In the genomic region with DNA sequence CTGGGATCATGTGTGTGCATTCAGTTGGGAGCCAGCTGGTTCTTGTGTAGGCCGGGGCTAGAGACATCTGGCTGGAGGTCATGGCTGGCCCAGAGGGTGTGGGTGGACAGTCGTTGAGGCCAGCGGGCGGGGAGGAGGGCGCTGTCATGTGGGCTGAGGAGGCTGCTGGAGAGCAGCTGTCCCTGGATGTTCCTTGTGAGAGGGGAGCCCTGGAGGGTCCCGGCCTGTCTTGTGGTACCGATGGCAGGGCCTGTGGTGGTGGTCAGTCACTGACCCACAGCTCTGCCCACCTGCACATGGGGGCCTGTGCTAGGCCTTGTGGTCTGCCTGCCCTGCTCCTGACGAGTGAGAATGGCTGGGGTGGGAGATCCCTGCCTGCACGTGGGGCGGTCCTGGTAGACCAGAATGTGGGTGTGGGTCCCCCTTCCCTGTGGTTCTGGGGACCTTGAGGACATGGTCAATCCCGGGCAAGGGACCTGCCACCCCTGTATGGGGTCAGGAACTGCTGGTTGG, we compare ENCODE assay signal across 13 cellular contexts. TPM values are rescaled to one million over a fixed set of nuclear protein-coding genes. Genes with fewer than 3 reads are reported as not detected.
A peak's percentile ranks its signal among the peaks of the same experiment; 100 is the strongest.
DNase-seq lines count a peak whose midpoint lies in the region; ATAC-seq and TF ChIP-seq lines count a peak whose summit lies in the region.
"Had no signal": no experiment of that assay in that cellular context is flagged by ENCODE, and none has a peak within 500 bp of the region (broad histone marks: within the 10 kb centered on the region; RNA-seq: fewer than 3 reads in every experiment).

No MANE protein-coding gene starts in this region.

- POLR2A ChIA-PET in T-cell (lab: Charles Lee) (no interaction called here), Caco-2 (lab: Charles Lee) (no interaction called here)

- H3K9me3 Mint-ChIP-seq in activated naive CD4-positive, alpha-beta T cell treated with anti-CD3 and anti-CD28 coated beads, Interleukin-2, amount 10 ng/mL, durations not matched to agents 7 days and 5 days = no peaks in the 10 kb centered on the region
- H3K9me3 Mint-ChIP-seq in T-cell (no peaks in the 10 kb centered on the region), Caco-2 (ENCODE audit: unreplicated experiment) (no peaks in the 10 kb centered on the region)
- no peaks in the 10 kb centered on the region for H3K9me3 Mint-ChIP-seq in effector memory CD8-positive, alpha-beta T cell
- H3K9me3 Mint-ChIP-seq: IgD-negative memory B cell had no signal

- CTCF ChIA-PET in activated naive CD4-positive, alpha-beta T cell treated with anti-CD3 and anti-CD28 coated beads, Interleukin-2, amount 10 ng/mL, durations not matched to agents 7 days and 5 days (lab: Charles Lee) = interaction anchor here (0.9 kb wide), 1 partner anchor 53 kb away, joined by 6 read pairs; a partner anchor contains a TSS
- CTCF ChIA-PET in T-cell (lab: Charles Lee) (no interaction called here), Caco-2 (lab: Charles Lee) (interaction anchor here (1.3 kb wide), 1 partner anchor 10 kb away, joined by 5 read pairs; no protein-coding TSS in a partner anchor)

- H3K36me3 Mint-ChIP-seq in activated naive CD4-positive, alpha-beta T cell treated with anti-CD3 and anti-CD28 coated beads, Interleukin-2, amount 10 ng/mL, durations not matched to agents 7 days and 5 days = peaks cover 41% of the 10 kb centered on the region
- peaks cover 22% of the 10 kb centered on the region for H3K36me3 Mint-ChIP-seq in T-cell
- peaks cover 66% of the 10 kb centered on the region for H3K36me3 Mint-ChIP-seq in effector memory CD8-positive, alpha-beta T cell (ENCODE audit: insufficient read depth)
- peaks cover 100% of the 10 kb centered on the region for H3K36me3 Mint-ChIP-seq in Caco-2 (ENCODE audit: insufficient read depth, unreplicated experiment)
- H3K36me3 Mint-ChIP-seq: IgD-negative memory B cell had no signal

- H3K36me3 ChIP-seq in sigmoid colon = peaks cover 19 to 61% (median 29%) of the 10 kb centered on the region in 4 donors
- peaks cover 13% of the 10 kb centered on the region for H3K36me3 ChIP-seq in Caco-2 (ENCODE audit: control insufficient read depth, insufficient read depth, low read length)

- no peak for TF ChIP-seq EP300 in sigmoid colon (IDR thresholded peaks at IDR 0.05)

- peaks cover 7% of the 10 kb centered on the region for H3K27me3 Mint-ChIP-seq in activated naive CD4-positive, alpha-beta T cell treated with anti-CD3 and anti-CD28 coated beads, Interleukin-2, amount 10 ng/mL, durations not matched to agents 7 days and 5 days
- H3K27me3 Mint-ChIP-seq in T-cell (no peaks in the 10 kb centered on the region), Caco-2 (ENCODE audit: insufficient read depth, unreplicated experiment) (no peaks in the 10 kb centered on the region)
- no peaks in the 10 kb centered on the region for H3K27me3 Mint-ChIP-seq in effector memory CD8-positive, alpha-beta T cell

- no peak for DNase-seq in activated naive CD4-positive, alpha-beta T cell treated with anti-CD3 and anti-CD28 coated beads, Interleukin-2, amount 10 ng/mL, durations not matched to agents 7 days and 5 days
- no peak for DNase-seq in activated naive CD4-positive, alpha-beta T cell treated with Interleukin-2 at 50 U/mL for 16 hours
- no peak for DNase-seq in T-cell
- no peak for DNase-seq in effector memory CD8-positive, alpha-beta T cell
- DNase-seq in sigmoid colon = peak; percentile 81
- no peak for DNase-seq in cerebellar cortex (ENCODE audit: low spot score)
- no peak for DNase-seq in Caco-2
- DNase-seq in stimulated activated CD4-positive, alpha-beta T cell treated with anti-CD3 and anti-CD28 coated beads, Interleukin-12 subunit alpha, Interleukin-12 subunit beta, amount 100 ng/mL, for 4 hours = no peak
- DNase-seq: NCI-H1092 treated with DMSO at 0.1 percent for 48 hours, substantia nigra had no signal

- 84 to 87% methylated on average over 11 of the region's 11 CpGs for WGBS in sigmoid colon, 2 donors

- no peak for TF ChIP-seq POLR2A in sigmoid colon (IDR thresholded peaks at IDR 0.05)

- H3K9me3 ChIP-seq in sigmoid colon = no peaks in the 10 kb centered on the region
- H3K9me3 ChIP-seq in Caco-2 = no peaks in the 10 kb centered on the region
- H3K9me3 ChIP-seq: prostate gland had no signal

- H3K27ac Mint-ChIP-seq in activated naive CD4-positive, alpha-beta T cell treated with anti-CD3 and anti-CD28 coated beads, Interleukin-2, amount 10 ng/mL, durations not matched to agents 7 days and 5 days = peak overlapping the region; percentile 68
- peak overlapping the region; percentile 71 to 98 for H3K27ac Mint-ChIP-seq in T-cell
- H3K27ac Mint-ChIP-seq in effector memory CD8-positive, alpha-beta T cell = peak overlapping the region; percentile 81 to 82
- no peak overlapping the region for H3K27ac Mint-ChIP-seq in Caco-2 (ENCODE audit: unreplicated experiment)
- H3K27ac Mint-ChIP-seq: IgD-negative memory B cell had no signal

- peaks cover 14 to 27% (median 26%) of the 10 kb centered on the region in 3 donors for H3K27me3 ChIP-seq in sigmoid colon
- no peaks in the 10 kb centered on the region for H3K27me3 ChIP-seq in Caco-2 (replicated peaks; ENCODE audit: control insufficient read depth, insufficient read depth, low read length)

- BruUV-seq in Caco-2 (replicated peaks; lab: Mats Ljungman, UMichigan) = no TSS peak

- H3K4me3 ChIP-seq in sigmoid colon = no peak overlapping the region
- no peak overlapping the region for H3K4me3 ChIP-seq in Caco-2 (ENCODE audit: low read depth, low read length)
- H3K4me3 ChIP-seq: prostate gland had no signal

- H3K4me1 ChIP-seq in sigmoid colon (peaks cover 0 to 27% (median 21%) of the 10 kb centered on the region in 4 donors), Caco-2 (peaks cover 35% of the 10 kb centered on the region)

- TF ChIP-seq CTCF in sigmoid colon (IDR thresholded peaks at IDR 0.05) (no peak), Caco-2 (IDR thresholded peaks at IDR 0.05; ENCODE audit: insufficient read depth in 1 of 2, low read depth in 1 of 2, low read length in 1 of 2, severe bottlenecking in 1 of 2, unreplicated experiment in 1 of 2) (no peak)

- intact Hi-C loops in sigmoid colon (cut with DNase I) = no loop called here
- intact Hi-C loops in Caco-2 (cut with micrococcal nuclease; ENCODE audit: unreplicated experiment) = no loop called here

- H3K27ac ChIP-seq in sigmoid colon = no peak overlapping the region
- H3K27ac ChIP-seq: prostate gland had no signal

- no peak for ATAC-seq in T-cell (replicated peaks in 1 of 4)
- no peak for ATAC-seq in effector memory CD8-positive, alpha-beta T cell (replicated peaks)
- ATAC-seq: Panc1 had no signal

- peaks cover 39% of the 10 kb centered on the region for H3K4me1 Mint-ChIP-seq in activated naive CD4-positive, alpha-beta T cell treated with anti-CD3 and anti-CD28 coated beads, Interleukin-2, amount 10 ng/mL, durations not matched to agents 7 days and 5 days
- H3K4me1 Mint-ChIP-seq in T-cell = peaks cover 34 to 48% (median 38%) of the 10 kb centered on the region in 3 donors
- H3K4me1 Mint-ChIP-seq in effector memory CD8-positive, alpha-beta T cell (ENCODE audit: low read depth in 2 of 2) = peaks cover 25 to 28% of the 10 kb centered on the region in 2 donors
- H3K4me1 Mint-ChIP-seq in Caco-2 (ENCODE audit: low read depth, unreplicated experiment) = peaks cover 12% of the 10 kb centered on the region

- no peak overlapping the region for H3K4me3 Mint-ChIP-seq in activated naive CD4-positive, alpha-beta T cell treated with anti-CD3 and anti-CD28 coated beads, Interleukin-2, amount 10 ng/mL, durations not matched to agents 7 days and 5 days
- H3K4me3 Mint-ChIP-seq in T-cell (peak overlapping the region in 1 of 3 donors; percentile 66), Caco-2 (ENCODE audit: unreplicated experiment) (no peak overlapping the region)
- H3K4me3 Mint-ChIP-seq in effector memory CD8-positive, alpha-beta T cell = peak overlapping the region; percentile 64 to 74

RNA-seq across cellular contexts. Expression of a gene that starts 1.9 kb away (rescaled TPM):
- 10 to 100 TPM in 2 of 5 donors, 1 to 10 TPM in 3; 4.5 to 20.8 (median 9.5) TPM for total RNA-seq in T-cell
- total RNA-seq in sigmoid colon = 1 to 10 TPM in 1 of 4 donors, under 1 TPM in 3; under 0.01 to 1.1 (median 0.37) TPM
- 1 to 10 TPM in 1 of 3 donors, not detected in 2; 1.7 TPM for polyA plus RNA-seq in sigmoid colon
- total RNA-seq in Caco-2 (2022) = 3.2 and 3.3 TPM in 2 replicates
- polyA plus RNA-seq: IgD-negative memory B cell had no signal

RNA-seq across cellular contexts. Expression of a gene that starts 15.4 kb away (rescaled TPM):
- total RNA-seq in T-cell (under 1 TPM in 3 of 5 donors, not detected in 2; 0.35 to 0.56 (median 0.44) TPM), sigmoid colon (1 to 10 TPM; 1.8 to 5.5 (median 3.8) TPM), Caco-2 (2022) (0.44 and 0.84 TPM in 2 replicates)
- 10 to 100 TPM in 1 of 3 donors, 1 to 10 TPM in 1, under 1 TPM in 1; 0.69 to 11.9 (median 3.0) TPM for polyA plus RNA-seq in sigmoid colon
- polyA plus RNA-seq: IgD-negative memory B cell had no signal

RNA-seq across cellular contexts. Expression of a gene that starts 29.0 kb away (rescaled TPM):
- total RNA-seq in T-cell (10 to 100 TPM; 25.8 to 49.7 (median 40.1) TPM), sigmoid colon (10 to 100 TPM; 41.7 to 50.5 (median 42.2) TPM), Caco-2 (2022) (39.9 and 48.3 TPM in 2 replicates)
- polyA plus RNA-seq in sigmoid colon = 10 to 100 TPM in 2 of 3 donors, 1 to 10 TPM in 1; 2.1 to 14.0 (median 11.4) TPM

RNA-seq across cellular contexts. Expression of a gene that starts 45.3 kb away (rescaled TPM):
- total RNA-seq in T-cell = 10 to 100 TPM; 39.2 to 61.7 (median 57.3) TPM
- total RNA-seq in sigmoid colon = 10 to 100 TPM in 2 of 4 donors, 1 to 10 TPM in 2; 7.5 to 12.3 (median 10.5) TPM
- 10 to 100 TPM; 11.1 to 22.0 (median 12.6) TPM for polyA plus RNA-seq in sigmoid colon
- total RNA-seq in Caco-2 (2022) = 29.3 and 34.3 TPM in 2 replicates

RNA-seq across cellular contexts. Expression of a gene that starts 45.8 kb away (rescaled TPM):
- total RNA-seq in T-cell (1 to 10 TPM; 1.1 to 1.9 (median 1.5) TPM), sigmoid colon (1 to 10 TPM in 1 of 4 donors, under 1 TPM in 3; 0.71 to 2.2 (median 0.89) TPM), Caco-2 (2022) (0.51 and 0.59 TPM in 2 replicates)
- 1 to 10 TPM in 1 of 3 donors, under 1 TPM in 1, not detected in 1; under 0.01 to 1.0 TPM for polyA plus RNA-seq in sigmoid colon

Comparison
In these comparisons a context has a peak if more than half of its experiments do, and no peak if none do; other contexts are left out.
1. H3K4me3 Mint-ChIP-seq: peak in effector memory CD8-positive, alpha-beta T cell (2 of 2); none in activated naive CD4-positive, alpha-beta T cell treated with anti-CD3 and anti-CD28 coated beads, Interleukin-2, amount 10 ng/mL, durations not matched to agents 7 days and 5 days (single experiment) and Caco-2 (single experiment).
2. CTCF ChIA-PET loops: an anchor here in activated naive CD4-positive, alpha-beta T cell treated with anti-CD3 and anti-CD28 coated beads, Interleukin-2, amount 10 ng/mL, durations not matched to agents 7 days and 5 days (0.9 kb wide) and Caco-2 (1.3 kb wide); none called in T-cell.